Comparison of ENCODE assay signal across 25 cellular contexts in the genomic region with DNA sequence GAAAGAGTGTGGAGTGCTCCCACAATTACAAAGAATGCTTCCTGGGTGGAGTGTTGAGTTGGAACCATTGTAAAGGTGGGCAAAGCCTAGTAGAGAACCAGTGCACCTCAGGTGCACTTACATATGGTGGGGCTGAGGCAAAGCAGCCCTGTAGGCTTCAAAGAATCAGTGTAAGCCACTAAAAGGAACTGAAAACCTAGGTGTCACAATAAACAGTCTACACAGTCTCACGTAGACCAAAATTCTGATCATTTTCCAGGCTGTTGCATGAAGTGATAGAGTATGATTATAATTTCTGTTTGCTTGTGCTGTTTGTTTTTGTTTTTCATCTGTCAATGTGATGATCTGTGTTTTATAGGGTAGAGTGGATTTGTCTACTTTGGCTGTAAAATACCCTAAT. TPM values are rescaled to one million over a fixed set of nuclear protein-coding genes. Genes with fewer than 3 reads are reported as not detected.
DNase-seq lines count a peak whose midpoint lies in the region; ATAC-seq and TF ChIP-seq lines count a peak whose summit lies in the region.
"Had no signal": no experiment of that assay in that cellular context is flagged by ENCODE, and none has a peak within 500 bp of the region (broad histone marks: within the 10 kb centered on the region; RNA-seq: fewer than 3 reads in every experiment).

No MANE protein-coding gene starts in this region.

- H3K9me3 Mint-ChIP-seq in activated T-cell treated with anti-CD3 and anti-CD28 coated beads, Interleukin-2, amount 50 U/mL, for 4 hours, result no peaks in the 10 kb centered on the region
- no peaks in the 10 kb centered on the region for H3K9me3 Mint-ChIP-seq in CD8-positive, alpha-beta T cell
- H3K9me3 Mint-ChIP-seq in activated naive CD4-positive, alpha-beta T cell treated with anti-CD3 and anti-CD28 coated beads, Interleukin-2, amount 50 U/mL, for 72 hours, result no peaks in the 10 kb centered on the region
- H3K9me3 Mint-ChIP-seq in naive thymus-derived CD8-positive, alpha-beta T cell, result no peaks in the 10 kb centered on the region
- no peaks in the 10 kb centered on the region for H3K9me3 Mint-ChIP-seq in glutamatergic neuron (ENCODE audit: unreplicated experiment)

- peaks cover 4% of the 10 kb centered on the region for H3K27me3 Mint-ChIP-seq in activated T-cell treated with anti-CD3 and anti-CD28 coated beads, Interleukin-2, amount 50 U/mL, for 4 hours (ENCODE audit: low read depth)
- no peaks in the 10 kb centered on the region for H3K27me3 Mint-ChIP-seq in CD8-positive, alpha-beta T cell (ENCODE audit: low read depth)
- peaks cover 0 to 4% (median 3%) of the 10 kb centered on the region in 5 donors for H3K27me3 Mint-ChIP-seq in naive thymus-derived CD8-positive, alpha-beta T cell
- H3K27me3 Mint-ChIP-seq in glutamatergic neuron (ENCODE audit: unreplicated experiment), result peaks cover 5% of the 10 kb centered on the region

- CTCF ChIA-PET in CD8-positive, alpha-beta T cell (lab: Charles Lee), result interaction anchor here (1.3 to 1.7 kb wide), 2 partner anchors 479 to 546 kb away, joined by 3 read pairs; no protein-coding TSS in a partner anchor

- DNase-seq in activated T-cell treated with anti-CD3 and anti-CD28 coated beads, Interleukin-2, amount 50 U/mL, for 4 hours, result no peak
- no peak for DNase-seq in activated T-cell treated with anti-CD3 and anti-CD28 coated beads, Interleukin-2, amount 50 U/mL, for 1 hour
- DNase-seq in CD8-positive, alpha-beta T cell, result no peak
- DNase-seq in activated naive CD4-positive, alpha-beta T cell treated with anti-CD3 and anti-CD28 coated beads, Interleukin-2, amount 50 U/mL, for 72 hours (ENCODE audit: low spot score in 2 of 2), result no peak
- DNase-seq in naive thymus-derived CD8-positive, alpha-beta T cell, result no peak
- no peak for DNase-seq in stimulated activated CD4-positive, alpha-beta T cell treated with anti-CD3 and anti-CD28 coated beads, Interleukin-2, amount 100 ng/mL, for 24 hours
- no peak for DNase-seq in glutamatergic neuron
- DNase-seq: ACHN; activated CD4-positive, alpha-beta T cell treated with anti-CD3 and anti-CD28 coated beads, Interleukin-2, amount 50 U/mL, for 48 hours; body of pancreas; Calu3; DND-41; NCI-H1105; NCI-H1930; NCI-H526; SIG-M5; stimulated activated CD4-positive, alpha-beta T cell treated with anti-CD3 and anti-CD28 coated beads, Interleukin-1b, Interleukin-23, amount 100 ng/mL, for 48 hours; substantia nigra; SW 1271; upper lobe of right lung had no signal

- intact Hi-C loops in CD8-positive, alpha-beta T cell (cut with DNase I, micrococcal nuclease), result loop anchor here (5.0 to 10.0 kb wide), 3 partner anchors 47 to 637 kb away; a partner anchor contains a TSS

- no peaks in the 10 kb centered on the region for H3K9me3 ChIP-seq in CD8-positive, alpha-beta T cell (ENCODE audit: low read length)
- H3K9me3 ChIP-seq: body of pancreas, HAP-1, upper lobe of right lung had no signal

- H3K27me3 ChIP-seq in CD8-positive, alpha-beta T cell (ENCODE audit: insufficient read depth, low read length), result no peaks in the 10 kb centered on the region
- H3K27me3 ChIP-seq: body of pancreas, upper lobe of right lung had no signal

- H3K4me1 Mint-ChIP-seq in activated T-cell treated with anti-CD3 and anti-CD28 coated beads, Interleukin-2, amount 50 U/mL, for 4 hours (ENCODE audit: low read depth), result peaks cover 46% of the 10 kb centered on the region
- H3K4me1 Mint-ChIP-seq in CD8-positive, alpha-beta T cell (ENCODE audit: low read depth), result peaks cover 23% of the 10 kb centered on the region
- H3K4me1 Mint-ChIP-seq in naive thymus-derived CD8-positive, alpha-beta T cell, result peaks cover 8 to 28% (median 21%) of the 10 kb centered on the region in 4 donors
- H3K4me1 Mint-ChIP-seq in glutamatergic neuron (ENCODE audit: low read depth, unreplicated experiment), result no peaks in the 10 kb centered on the region

- no peak overlapping the region for H3K27ac ChIP-seq in CD8-positive, alpha-beta T cell (ENCODE audit: low read depth, low read length)
- H3K27ac ChIP-seq: body of pancreas, parathyroid adenoma, upper lobe of right lung had no signal

- peak in 1 of 2 donors; percentile 6 for ATAC-seq in activated T-cell treated with anti-CD3 and anti-CD28 coated beads, Interleukin-2, amount 50 U/mL, for 4 hours
- ATAC-seq in CD8-positive, alpha-beta T cell, result no peak
- peak in 1 of 2 donors; percentile 19 for ATAC-seq in activated naive CD4-positive, alpha-beta T cell treated with anti-CD3 and anti-CD28 coated beads, Interleukin-2, amount 50 U/mL, for 72 hours
- ATAC-seq in naive thymus-derived CD8-positive, alpha-beta T cell, result no peak
- ATAC-seq in HG03280 (IDR thresholded peaks at IDR 0.05; ENCODE audit: unreplicated experiment), result no peak
- ATAC-seq: body of pancreas, left lobe of liver, upper lobe of right lung had no signal

- peak overlapping the region; percentile 45 for H3K4me3 Mint-ChIP-seq in activated T-cell treated with anti-CD3 and anti-CD28 coated beads, Interleukin-2, amount 50 U/mL, for 4 hours
- H3K4me3 Mint-ChIP-seq in CD8-positive, alpha-beta T cell, result no peak overlapping the region
- H3K4me3 Mint-ChIP-seq in naive thymus-derived CD8-positive, alpha-beta T cell, result peak overlapping the region in 3 of 10 donors; percentile 8 to 39 (median 34)
- no peak overlapping the region for H3K4me3 Mint-ChIP-seq in glutamatergic neuron (ENCODE audit: unreplicated experiment)

- peaks cover 19% of the 10 kb centered on the region for H3K36me3 Mint-ChIP-seq in activated T-cell treated with anti-CD3 and anti-CD28 coated beads, Interleukin-2, amount 50 U/mL, for 4 hours (ENCODE audit: insufficient read depth)
- peaks cover 16% of the 10 kb centered on the region for H3K36me3 Mint-ChIP-seq in CD8-positive, alpha-beta T cell
- peaks cover 7 to 19% of the 10 kb centered on the region in 2 donors for H3K36me3 Mint-ChIP-seq in activated naive CD4-positive, alpha-beta T cell treated with anti-CD3 and anti-CD28 coated beads, Interleukin-2, amount 50 U/mL, for 72 hours
- peaks cover 0 to 33% (median 9%) of the 10 kb centered on the region in 3 donors for H3K36me3 Mint-ChIP-seq in naive thymus-derived CD8-positive, alpha-beta T cell
- no peaks in the 10 kb centered on the region for H3K36me3 Mint-ChIP-seq in glutamatergic neuron (ENCODE audit: unreplicated experiment)

- TF ChIP-seq CTCF in CD8-positive, alpha-beta T cell (IDR thresholded peaks at IDR 0.05), result no peak
- no peak for TF ChIP-seq CTCF in glutamatergic neuron (IDR thresholded peaks at IDR 0.05; ENCODE audit: partially characterized antibody, unreplicated experiment)

- POLR2A ChIA-PET in CD8-positive, alpha-beta T cell (lab: Charles Lee), result no interaction called here
- POLR2A ChIA-PET in naive thymus-derived CD8-positive, alpha-beta T cell (lab: Charles Lee), result interaction anchor here (0.6 kb wide), 1 partner anchor 10 kb away, joined by 3 read pairs; no protein-coding TSS in a partner anchor

- H3K4me3 ChIP-seq in CD8-positive, alpha-beta T cell (ENCODE audit: low read depth, low read length), result no peak overlapping the region
- H3K4me3 ChIP-seq: body of pancreas, HAP-1, smooth muscle cell, upper lobe of right lung had no signal

- peaks cover 18% of the 10 kb centered on the region for H3K4me1 ChIP-seq in CD8-positive, alpha-beta T cell (ENCODE audit: insufficient read depth, low read length)

- H3K36me3 ChIP-seq in CD8-positive, alpha-beta T cell (ENCODE audit: insufficient read depth, low read length), result peaks cover 17% of the 10 kb centered on the region

- H3K27ac Mint-ChIP-seq in CD8-positive, alpha-beta T cell, result peak overlapping the region; percentile 61
- peak overlapping the region; percentile 27 to 88 for H3K27ac Mint-ChIP-seq in activated naive CD4-positive, alpha-beta T cell treated with anti-CD3 and anti-CD28 coated beads, Interleukin-2, amount 50 U/mL, for 72 hours
- H3K27ac Mint-ChIP-seq in naive thymus-derived CD8-positive, alpha-beta T cell, result peak overlapping the region in 8 of 10 donors; percentile 53 to 88 (median 74)
- no peak overlapping the region for H3K27ac Mint-ChIP-seq in glutamatergic neuron (ENCODE audit: unreplicated experiment)

RNA-seq across cellular contexts. Expression of a gene that starts 2.8 kb away (rescaled TPM):
- 10 to 100 TPM; 49.2 to 51.1 (median 49.5) TPM for total RNA-seq in activated T-cell treated with anti-CD3 and anti-CD28 coated beads, Interleukin-2, amount 50 U/mL, for 4 hours
- 10 to 100 TPM; 42.5 to 44.2 TPM for total RNA-seq in CD8-positive, alpha-beta T cell
- 10 to 100 TPM; 20.3 to 28.2 TPM for total RNA-seq in activated naive CD4-positive, alpha-beta T cell treated with anti-CD3 and anti-CD28 coated beads, Interleukin-2, amount 50 U/mL, for 72 hours
- total RNA-seq in naive thymus-derived CD8-positive, alpha-beta T cell, result 10 to 100 TPM; 41.8 to 43.1 TPM
- 10 to 100 TPM; 36.7 to 43.6 (median 39.9) TPM for polyA plus RNA-seq in naive thymus-derived CD8-positive, alpha-beta T cell
- 15.9 TPM for total RNA-seq in glutamatergic neuron (ENCODE audit: unreplicated experiment)

RNA-seq across cellular contexts. Expression of a gene that starts 60.0 kb away (rescaled TPM):
- total RNA-seq in activated T-cell treated with anti-CD3 and anti-CD28 coated beads, Interleukin-2, amount 50 U/mL, for 4 hours, result 1 to 10 TPM; 5.9 to 8.6 (median 8.2) TPM
- under 1 TPM; 0.35 to 0.94 TPM for total RNA-seq in CD8-positive, alpha-beta T cell
- 10 to 100 TPM; 10.2 to 13.8 TPM for total RNA-seq in activated naive CD4-positive, alpha-beta T cell treated with anti-CD3 and anti-CD28 coated beads, Interleukin-2, amount 50 U/mL, for 72 hours
- 10 to 100 TPM; 13.8 to 17.7 TPM for total RNA-seq in naive thymus-derived CD8-positive, alpha-beta T cell
- 1 to 10 TPM; 6.5 to 8.8 (median 8.7) TPM for polyA plus RNA-seq in naive thymus-derived CD8-positive, alpha-beta T cell
- 30.8 TPM for total RNA-seq in glutamatergic neuron (ENCODE audit: unreplicated experiment)
